8 cellular contexts compared by ENCODE assay signal in the genomic region with DNA sequence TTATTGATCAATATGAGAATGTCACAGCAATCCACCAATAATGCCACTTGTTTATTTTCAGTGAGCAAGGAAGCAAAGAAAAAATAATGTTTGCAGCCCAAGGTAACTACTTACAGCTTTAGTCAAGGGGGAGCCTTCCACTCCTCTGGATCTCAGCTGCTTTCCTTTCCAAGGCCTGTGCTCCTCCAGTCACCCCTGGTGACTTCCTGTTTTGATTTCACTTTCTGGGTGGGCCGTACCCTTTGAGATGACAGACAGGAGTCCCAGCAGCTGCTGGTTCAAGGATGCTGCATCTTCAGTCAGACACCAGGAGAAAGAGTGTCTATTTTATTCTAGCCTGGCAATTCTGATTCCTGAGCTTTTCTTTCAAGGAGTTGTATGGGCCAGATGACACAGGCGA. TPM values are rescaled to one million over a fixed set of nuclear protein-coding genes. Genes with fewer than 3 reads are reported as not detected.
DNase-seq lines count a peak whose midpoint lies in the region; ATAC-seq lines count a peak whose summit lies in the region.

No MANE protein-coding gene starts in this region.

- peak overlapping the region; percentile 74 for H3K4me3 Mint-ChIP-seq in activated naive CD8-positive, alpha-beta T cell treated with anti-CD3 and anti-CD28 coated beads, Interleukin-2, amount 10 ng/mL, durations not matched to agents 7 days and 5 days

- H3K9me3 Mint-ChIP-seq in activated naive CD8-positive, alpha-beta T cell treated with anti-CD3 and anti-CD28 coated beads, Interleukin-2, amount 10 ng/mL, durations not matched to agents 7 days and 5 days: no peaks in the 10 kb centered on the region

- H3K4me1 Mint-ChIP-seq in activated naive CD8-positive, alpha-beta T cell treated with anti-CD3 and anti-CD28 coated beads, Interleukin-2, amount 10 ng/mL, durations not matched to agents 7 days and 5 days: peaks cover 23% of the 10 kb centered on the region

- peak overlapping the region; percentile 79 for H3K27ac Mint-ChIP-seq in activated naive CD8-positive, alpha-beta T cell treated with anti-CD3 and anti-CD28 coated beads, Interleukin-2, amount 10 ng/mL, durations not matched to agents 7 days and 5 days

- ATAC-seq in GM18868 (IDR thresholded peaks at IDR 0.05; ENCODE audit: unreplicated experiment) (peak; percentile 90), HG02970 (IDR thresholded peaks at IDR 0.05; ENCODE audit: low FRiP score, unreplicated experiment) (peak; percentile 67)
- peak; percentile 99 for ATAC-seq in activated naive CD8-positive, alpha-beta T cell treated with anti-CD3 and anti-CD28 coated beads, Interleukin-2, amount 10 ng/mL, durations not matched to agents 7 days and 5 days (ENCODE audit: low read depth)

- no peaks in the 10 kb centered on the region for H3K27me3 Mint-ChIP-seq in activated naive CD8-positive, alpha-beta T cell treated with anti-CD3 and anti-CD28 coated beads, Interleukin-2, amount 10 ng/mL, durations not matched to agents 7 days and 5 days

- H3K36me3 Mint-ChIP-seq in activated naive CD8-positive, alpha-beta T cell treated with anti-CD3 and anti-CD28 coated beads, Interleukin-2, amount 10 ng/mL, durations not matched to agents 7 days and 5 days: peaks cover 8% of the 10 kb centered on the region

- POLR2A ChIA-PET in activated naive CD8-positive, alpha-beta T cell treated with anti-CD3 and anti-CD28 coated beads, Interleukin-2, amount 10 ng/mL, durations not matched to agents 7 days and 5 days (lab: Charles Lee): interaction anchor here (0.7 to 2.9 kb wide), 5 partner anchors 9 to 250 kb away, joined by 3 to 26 read pairs (median 7); a partner anchor contains a TSS

- DNase-seq in RPMI7951 (ENCODE audit: low read depth) (peak; percentile 8), NCI-H69 (lab: John Stamatoyannopoulos, UW) (no peak), NCI-H1417 treated with DMSO at 0.1 percent for 48 hours (lab: John Stamatoyannopoulos, UW) (no peak), DMS79 (lab: John Stamatoyannopoulos, UW) (no peak)
- peak; percentile 41 for DNase-seq in activated naive CD8-positive, alpha-beta T cell treated with anti-CD3 and anti-CD28 coated beads, Interleukin-2, amount 10 ng/mL, durations not matched to agents 7 days and 5 days
- peak; percentile 10 for DNase-seq in stimulated activated CD4-positive, alpha-beta T cell treated with anti-CD3 and anti-CD28 coated beads, Interleukin-4, amount 100 ng/mL, for 1 hour

RNA-seq across cellular contexts. Expression of a gene that starts 5.6 kb away (rescaled TPM):
- 0.12 and 0.29 TPM in 2 replicates for total RNA-seq in RPMI7951 (2014; rRNA removed; shearing (Covaris generic))
- total RNA-seq in activated naive CD8-positive, alpha-beta T cell treated with anti-CD3 and anti-CD28 coated beads, Interleukin-2, amount 10 ng/mL, durations not matched to agents 7 days and 5 days: 10 to 100 TPM; 30.4 to 31.5 TPM

RNA-seq across cellular contexts. Expression of a gene that starts 35.2 kb away (rescaled TPM):
- total RNA-seq in RPMI7951 (2014; rRNA removed; shearing (Covaris generic)): 14.6 and 14.9 TPM in 2 replicates
- total RNA-seq in activated naive CD8-positive, alpha-beta T cell treated with anti-CD3 and anti-CD28 coated beads, Interleukin-2, amount 10 ng/mL, durations not matched to agents 7 days and 5 days: 1 to 10 TPM; 8.3 to 8.8 TPM

RNA-seq across cellular contexts. Expression of a gene that starts 49.4 kb away (rescaled TPM):
- total RNA-seq in RPMI7951 (2014; rRNA removed; shearing (Covaris generic)): 0.24 and 0.29 TPM in 2 replicates
- total RNA-seq in activated naive CD8-positive, alpha-beta T cell treated with anti-CD3 and anti-CD28 coated beads, Interleukin-2, amount 10 ng/mL, durations not matched to agents 7 days and 5 days: not detected

RNA-seq across cellular contexts. Expression of a gene that starts 51.1 kb away (rescaled TPM):
- 2,174 and 2,304 TPM in 2 replicates for total RNA-seq in RPMI7951 (2014; rRNA removed; shearing (Covaris generic))
- total RNA-seq in activated naive CD8-positive, alpha-beta T cell treated with anti-CD3 and anti-CD28 coated beads, Interleukin-2, amount 10 ng/mL, durations not matched to agents 7 days and 5 days: 1,000 to 10,000 TPM; 1,453 to 1,569 TPM

Comparison
In these comparisons a context has a peak if more than half of its experiments do, and no peak if none do; other contexts are left out.
1. DNase-seq: peak in RPMI7951 (single experiment), activated naive CD8-positive, alpha-beta T cell treated with anti-CD3 and anti-CD28 coated beads, Interleukin-2, amount 10 ng/mL, durations not matched to agents 7 days and 5 days (single experiment) and stimulated activated CD4-positive, alpha-beta T cell treated with anti-CD3 and anti-CD28 coated beads, Interleukin-4, amount 100 ng/mL, for 1 hour (single experiment); none in NCI-H69 (single experiment), NCI-H1417 treated with DMSO at 0.1 percent for 48 hours (single experiment) and DMS79 (single experiment).
2. RNA of a gene that starts 5.6 kb away (total RNA-seq): 30.4 to 31.5 TPM in activated naive CD8-positive, alpha-beta T cell treated with anti-CD3 and anti-CD28 coated beads, Interleukin-2, amount 10 ng/mL, durations not matched to agents 7 days and 5 days; 0.12 to 0.29 TPM in RPMI7951; every median in the first group is over 10 times any median in the second.
3. Peak in every context shown above with its lines, with median percentiles within 50 percentile points of each other: ATAC-seq.